ENCODE assay signal across 8 cellular contexts in genomic region chr12:104974626-104975290, GRCh38. TPM values are rescaled to one million over a fixed set of nuclear protein-coding genes. Genes with fewer than 3 reads are reported as not detected.
DNase-seq lines count a peak whose midpoint lies in the region; ATAC-seq and TF ChIP-seq lines count a peak whose summit lies in the region.

No MANE protein-coding gene starts in this region.

- no peak for DNase-seq in CD4-positive, CD25-positive, alpha-beta regulatory T cell
- DNase-seq in GM20000 (ENCODE audit: low spot score), result peak; percentile 64
- DNase-seq in mammary epithelial cell, result peak; percentile 72
- DNase-seq in HT-29 (ENCODE audit: low spot score), result no peak
- DNase-seq in ecto neural progenitor cell (ENCODE audit: low spot score), result no peak
- DNase-seq in thyroid gland, result no peak
- DNase-seq in omental fat pad (ENCODE audit: low spot score), result no peak

- CTCF ChIA-PET in mammary epithelial cell (lab: Charles Lee; ENCODE audit: low non-redundant PET), result no interaction called here

- no peaks in the 10 kb centered on the region for H3K4me1 ChIP-seq in CD4-positive, CD25-positive, alpha-beta regulatory T cell (ENCODE audit: control insufficient read depth, insufficient read depth, low read length, poor library complexity, severe bottlenecking)
- H3K4me1 ChIP-seq in mammary epithelial cell (ENCODE audit: insufficient read depth, low read length) (peaks cover 30% of the 10 kb centered on the region), thyroid gland (no peaks in the 10 kb centered on the region)

- peak overlapping the region; percentile 53 for H3K4me2 ChIP-seq in mammary epithelial cell (ENCODE audit: insufficient read depth, low read depth, low read length)

- in situ Hi-C loops in mammary epithelial cell (cut with MboI; ENCODE audit: low sequenced_read_pairs in 2 of 2), result no loop called here

- no peak for TF ChIP-seq POLR2A in thyroid gland (IDR thresholded peaks at IDR 0.05)

- no peaks in the 10 kb centered on the region for H3K79me2 ChIP-seq in mammary epithelial cell (ENCODE audit: insufficient read depth, low read length)

- no peak for TF ChIP-seq CTCF in GM20000 (IDR thresholded peaks at IDR 0.05; ENCODE audit: extremely low read depth, missing control alignments)
- no peak for TF ChIP-seq CTCF in mammary epithelial cell (conservative IDR thresholded peaks at IDR 0.05 in 1 of 2, IDR thresholded peaks at IDR 0.05 in 1 of 2; ENCODE audit: extremely low read depth in 1 of 2, insufficient read depth in 1 of 2, low read depth in 1 of 2, low read length in 2 of 2)
- no peak for TF ChIP-seq CTCF in thyroid gland (IDR thresholded peaks at IDR 0.05)
- no peak for TF ChIP-seq CTCF in omental fat pad (IDR thresholded peaks at IDR 0.05)

- no peaks in the 10 kb centered on the region for H3K9me3 ChIP-seq in CD4-positive, CD25-positive, alpha-beta regulatory T cell (ENCODE audit: control insufficient read depth in 2 of 2, low read length in 2 of 2)
- H3K9me3 ChIP-seq in mammary epithelial cell (replicated peaks; ENCODE audit: insufficient read depth, low read length) (no peaks in the 10 kb centered on the region), thyroid gland (no peaks in the 10 kb centered on the region)

- H3K9ac ChIP-seq in mammary epithelial cell (ENCODE audit: insufficient read depth, low read length), result no peak overlapping the region

- no peak overlapping the region for H3K4me3 Mint-ChIP-seq in CD4-positive, CD25-positive, alpha-beta regulatory T cell

- no peaks in the 10 kb centered on the region for H4K20me1 ChIP-seq in mammary epithelial cell (ENCODE audit: insufficient read depth, low read length)

- peaks cover 6% of the 10 kb centered on the region for H3K27me3 Mint-ChIP-seq in CD4-positive, CD25-positive, alpha-beta regulatory T cell

- peaks cover 2% of the 10 kb centered on the region for H3K27me3 ChIP-seq in CD4-positive, CD25-positive, alpha-beta regulatory T cell (ENCODE audit: control insufficient read depth, insufficient read depth, low read length)
- H3K27me3 ChIP-seq in mammary epithelial cell (ENCODE audit: insufficient read depth, low read length), result no peaks in the 10 kb centered on the region
- no peaks in the 10 kb centered on the region for H3K27me3 ChIP-seq in thyroid gland

- no peaks in the 10 kb centered on the region for H3K4me1 Mint-ChIP-seq in CD4-positive, CD25-positive, alpha-beta regulatory T cell

- H3K27ac Mint-ChIP-seq in CD4-positive, CD25-positive, alpha-beta regulatory T cell, result peak overlapping the region in 1 of 3 donors; percentile 8

- ATAC-seq in CD4-positive, CD25-positive, alpha-beta regulatory T cell (ENCODE audit: low read depth in 2 of 2), result peak; percentile 53 to 56
- ATAC-seq in HG03432 (IDR thresholded peaks at IDR 0.05; ENCODE audit: unreplicated experiment) (peak; percentile 95), omental fat pad (ENCODE audit: low FRiP score) (no peak)

- no peaks in the 10 kb centered on the region for H3K9me3 Mint-ChIP-seq in CD4-positive, CD25-positive, alpha-beta regulatory T cell

- no peak overlapping the region for H2AFZ ChIP-seq in mammary epithelial cell (ENCODE audit: low read depth, low read length)

- no TSS peak for BruUV-seq in mammary epithelial cell (replicated peaks; lab: Mats Ljungman, UMichigan)

- no peak overlapping the region for H3K27ac ChIP-seq in CD4-positive, CD25-positive, alpha-beta regulatory T cell (ENCODE audit: insufficient read depth, low read length, poor library complexity, severe bottlenecking)
- H3K27ac ChIP-seq in mammary epithelial cell (ENCODE audit: insufficient read depth, low read depth, low read length) (no peak overlapping the region), thyroid gland (no peak overlapping the region)

- no peak overlapping the region for H3K4me3 ChIP-seq in CD4-positive, CD25-positive, alpha-beta regulatory T cell (ENCODE audit: low read depth, low read length)
- H3K4me3 ChIP-seq in mammary epithelial cell (replicated peaks in 1 of 3; ENCODE audit: insufficient read depth in 1 of 3, low read depth in 2 of 3, low read length in 3 of 3) (no peak overlapping the region), thyroid gland (replicated peaks in 1 of 3) (no peak overlapping the region)

- no peaks in the 10 kb centered on the region for H3K36me3 ChIP-seq in CD4-positive, CD25-positive, alpha-beta regulatory T cell (ENCODE audit: control insufficient read depth, insufficient read depth, low read length)
- H3K36me3 ChIP-seq in mammary epithelial cell (ENCODE audit: insufficient read depth, low read length), result no peaks in the 10 kb centered on the region
- H3K36me3 ChIP-seq in thyroid gland, result no peaks in the 10 kb centered on the region

- WGBS in mammary epithelial cell (ENCODE audit: low coverage, missing lambda C conversion rate), result 61% methylated on average over 5 of the region's 7 CpGs
- WGBS in thyroid gland, 2 donors, result 87 to 91% methylated on average over 7 of the region's 7 CpGs

- H3K36me3 Mint-ChIP-seq in CD4-positive, CD25-positive, alpha-beta regulatory T cell, result no peaks in the 10 kb centered on the region

- dilution Hi-C loops in mammary epithelial cell (cut with HindIII; ENCODE audit: low sequenced_read_pairs), result no loop called here

- intact Hi-C loops in mammary epithelial cell (cut with micrococcal nuclease) (loop anchor here (1.0 kb wide), 1 partner anchor 12 kb away; the partner anchor contains the start of gene NOPCHAP1), thyroid gland (cut with DNase I) (no loop called here)

RNA-seq across cellular contexts. Expression of gene NOPCHAP1, which starts 11.4 kb away (rescaled TPM):
- 11.6 TPM for total RNA-seq in CD4-positive, CD25-positive, alpha-beta regulatory T cell
- polyA plus RNA-seq in CD4-positive, CD25-positive, alpha-beta regulatory T cell, result 10 to 100 TPM; 14.3 to 26.9 (median 18.4) TPM
- total RNA-seq in mammary epithelial cell (10 to 100 TPM in 1 of 2 donors, 1 to 10 TPM in 1; 5.2 to 29.6 TPM), thyroid gland (10 to 100 TPM in 2 of 4 donors, 1 to 10 TPM in 2; 6.2 to 13.9 (median 10.6) TPM), omental fat pad (1 to 10 TPM; 3.8 to 9.8 (median 6.4) TPM)
- polyA plus RNA-seq in mammary epithelial cell, result 16.3 TPM
- 3.6 TPM for polyA minus RNA-seq in mammary epithelial cell
- total RNA-seq in HT-29 (2014; rRNA removed; shearing (Covaris generic)), result 23.5 and 24.1 TPM in 2 replicates

RNA-seq across cellular contexts. Expression of gene SLC41A2, which starts 16.7 kb away (rescaled TPM):
- total RNA-seq in CD4-positive, CD25-positive, alpha-beta regulatory T cell, result 4.7 TPM
- under 1 TPM in 3 of 4 donors, not detected in 1; 0.32 to 0.64 (median 0.47) TPM for polyA plus RNA-seq in CD4-positive, CD25-positive, alpha-beta regulatory T cell
- 10 to 100 TPM; 11.9 to 17.8 TPM for total RNA-seq in mammary epithelial cell
- polyA plus RNA-seq in mammary epithelial cell, result 1.5 TPM
- polyA minus RNA-seq in mammary epithelial cell, result 5.6 TPM
- 33.2 and 33.4 TPM in 2 replicates for total RNA-seq in HT-29 (2014; rRNA removed; shearing (Covaris generic))
- total RNA-seq in thyroid gland, result 100 to 1,000 TPM in 1 of 4 donors, 10 to 100 TPM in 3; 75.1 to 142 (median 93.1) TPM
- total RNA-seq in omental fat pad, result 10 to 100 TPM; 38.6 to 67.4 (median 60.0) TPM

Comparison
In these comparisons a context has a peak if more than half of its experiments do, and no peak if none do; other contexts are left out.
1. DNase-seq: peak in GM20000 (single experiment) and mammary epithelial cell (single experiment); none in CD4-positive, CD25-positive, alpha-beta regulatory T cell (0 of 3), HT-29 (single experiment), ecto neural progenitor cell (single experiment), thyroid gland (0 of 2) and omental fat pad (single experiment).